In the genomic region with DNA sequence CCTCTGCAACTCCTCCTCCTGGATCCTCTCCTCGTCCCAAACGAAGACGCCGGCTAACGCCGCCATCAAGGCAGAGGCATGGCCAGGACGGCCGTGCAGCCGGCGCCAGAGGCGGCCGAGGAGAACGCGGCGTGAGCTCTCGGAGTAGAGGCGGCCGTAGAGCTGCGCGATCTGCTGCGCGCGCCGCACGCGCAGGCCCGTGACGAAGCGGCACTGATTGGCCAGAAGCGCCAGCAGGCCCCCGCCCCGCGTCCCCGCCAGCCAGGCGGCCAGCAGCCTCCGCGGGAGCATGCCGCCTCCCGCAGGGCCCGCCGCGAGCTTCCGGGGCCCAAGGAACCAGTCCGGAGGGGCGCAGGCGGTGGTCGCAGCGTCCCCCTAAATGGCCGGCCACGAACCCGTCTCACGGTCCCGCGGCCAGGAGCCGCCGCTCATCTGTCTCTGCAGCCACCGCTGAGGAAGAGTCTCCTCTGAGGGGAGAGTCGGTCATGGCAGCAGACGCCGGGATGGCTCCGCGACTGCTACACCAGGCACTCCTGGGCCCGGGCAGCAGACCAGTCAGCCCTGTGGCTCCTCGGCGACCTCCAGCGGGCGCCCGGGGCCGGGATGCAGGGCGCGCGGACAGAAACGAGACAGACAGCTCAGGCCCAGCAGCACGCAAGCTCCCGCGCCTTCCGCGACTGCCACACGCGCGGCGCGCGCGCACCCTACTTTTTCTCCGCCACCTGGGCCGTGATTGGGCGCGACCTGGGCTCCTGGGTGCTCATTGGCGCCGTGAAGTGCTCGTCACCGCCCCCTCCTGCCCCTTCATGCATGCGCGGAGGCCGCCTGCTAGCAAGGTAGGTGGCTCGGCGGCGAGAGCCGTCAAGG, we compare ENCODE assay signal across 1 cellular context.
A peak's percentile ranks its signal among the peaks of the same experiment; 100 is the strongest.
TF ChIP-seq lines count a peak whose summit lies in the region.

A gene with protein sequence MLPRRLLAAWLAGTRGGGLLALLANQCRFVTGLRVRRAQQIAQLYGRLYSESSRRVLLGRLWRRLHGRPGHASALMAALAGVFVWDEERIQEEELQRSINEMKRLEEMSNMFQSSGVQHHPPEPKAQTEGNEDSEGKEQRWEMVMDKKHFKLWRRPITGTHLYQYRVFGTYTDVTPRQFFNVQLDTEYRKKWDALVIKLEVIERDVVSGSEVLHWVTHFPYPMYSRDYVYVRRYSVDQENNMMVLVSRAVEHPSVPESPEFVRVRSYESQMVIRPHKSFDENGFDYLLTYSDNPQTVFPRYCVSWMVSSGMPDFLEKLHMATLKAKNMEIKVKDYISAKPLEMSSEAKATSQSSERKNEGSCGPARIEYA (minus strand): TSS at position 684 of the 867 bp plus-strand sequence. CDS start 393 bp downstream, at position 291.

TF ChIP-seq in K562, 482 proteins besides CTCF, POLR2A, EP300 and RAD21 (continued from another document and continues in another):
- TF ChIP-seq, protein P1, sequence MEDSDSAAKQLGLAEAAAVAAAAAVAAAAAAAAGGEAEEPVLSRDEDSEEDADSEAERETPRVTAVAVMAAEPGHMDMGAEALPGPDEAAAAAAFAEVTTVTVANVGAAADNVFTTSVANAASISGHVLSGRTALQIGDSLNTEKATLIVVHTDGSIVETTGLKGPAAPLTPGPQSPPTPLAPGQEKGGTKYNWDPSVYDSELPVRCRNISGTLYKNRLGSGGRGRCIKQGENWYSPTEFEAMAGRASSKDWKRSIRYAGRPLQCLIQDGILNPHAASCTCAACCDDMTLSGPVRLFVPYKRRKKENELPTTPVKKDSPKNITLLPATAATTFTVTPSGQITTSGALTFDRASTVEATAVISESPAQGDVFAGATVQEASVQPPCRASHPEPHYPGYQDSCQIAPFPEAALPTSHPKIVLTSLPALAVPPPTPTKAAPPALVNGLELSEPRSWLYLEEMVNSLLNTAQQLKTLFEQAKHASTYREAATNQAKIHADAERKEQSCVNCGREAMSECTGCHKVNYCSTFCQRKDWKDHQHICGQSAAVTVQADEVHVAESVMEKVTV (CRISPR knock-in tag; IDR thresholded peaks at IDR 0.05), result no peak
- TF ChIP-seq EHMT2 (IDR thresholded peaks at IDR 0.05) (no peak), L3MBTL2 (IDR thresholded peaks at IDR 0.05) (peak; percentile 88), TCF7L2 (IDR thresholded peaks at IDR 0.05; ENCODE audit: low read depth, low read length) (no peak), MYC (IDR thresholded peaks at IDR 0.05; ENCODE audit: low read depth, low read length) (peak; percentile 93), MYC (CRISPR knock-in tag; IDR thresholded peaks at IDR 0.05; ENCODE audit: borderline replicate concordance, low read depth) (peak; percentile 98), FOXK1 (CRISPR knock-in tag; IDR thresholded peaks at IDR 0.05; ENCODE audit: borderline replicate concordance) (no peak), ZNF561 (CRISPR knock-in tag; conservative IDR thresholded peaks at IDR 0.05) (no peak), CXXC5 (CRISPR knock-in tag; IDR thresholded peaks at IDR 0.05) (peak; percentile 91), GABPB2 (CRISPR knock-in tag; conservative IDR thresholded peaks at IDR 0.05) (no peak), PRMT5 (CRISPR knock-in tag; IDR thresholded peaks at IDR 0.05) (no peak), WHSC1 (IDR thresholded peaks at IDR 0.05; ENCODE audit: low read length) (no peak), ZNF23 (CRISPR knock-in tag; IDR thresholded peaks at IDR 0.05) (no peak), FOXA3 (CRISPR knock-in tag; conservative IDR thresholded peaks at IDR 0.05 in 1 of 2, IDR thresholded peaks at IDR 0.05 in 1 of 2) (peak in 1 of 2 experiments; percentile 6; a peak in 1 of 4 replicates), ZNF239 (CRISPR knock-in tag; IDR thresholded peaks at IDR 0.05) (no peak), CBX3 (IDR thresholded peaks at IDR 0.05; ENCODE audit: borderline replicate concordance in 1 of 2, low read length in 2 of 2) (no peak), SMAD2 (IDR thresholded peaks at IDR 0.05; ENCODE audit: low read depth, low read length) (no peak), KLF10 (CRISPR knock-in tag; IDR thresholded peaks at IDR 0.05) (no peak), RFX5 (IDR thresholded peaks at IDR 0.05; ENCODE audit: low read depth, low read length) (no peak), ZNF707 (CRISPR knock-in tag; conservative IDR thresholded peaks at IDR 0.05) (no peak), ZNF586 (CRISPR knock-in tag; conservative IDR thresholded peaks at IDR 0.05) (no peak), RBM34 (IDR thresholded peaks at IDR 0.05; ENCODE audit: borderline replicate concordance, insufficient read depth, low read length) (no peak), IFI16 (CRISPR knock-in tag; IDR thresholded peaks at IDR 0.05) (no peak), ZNF583 (CRISPR knock-in tag; IDR thresholded peaks at IDR 0.05) (no peak), PHB (CRISPR knock-in tag; IDR thresholded peaks at IDR 0.05) (peak; percentile 74; the same call in 1 of the 2 replicates), PML (IDR thresholded peaks at IDR 0.05; ENCODE audit: low read length) (peak; percentile 71), KLF1 (tag; IDR thresholded peaks at IDR 0.05) (peak; percentile 77; the same call in 1 of the 2 replicates), NBN (IDR thresholded peaks at IDR 0.05; ENCODE audit: low read depth) (no peak), STAT5B (CRISPR knock-in tag; IDR thresholded peaks at IDR 0.05) (no peak), ZNF197 (CRISPR knock-in tag; IDR thresholded peaks at IDR 0.05; ENCODE audit: low read depth) (no peak), MCM7 (IDR thresholded peaks at IDR 0.05) (no peak), ZNF175 (CRISPR knock-in tag; IDR thresholded peaks at IDR 0.05; ENCODE audit: low read depth) (0 out of 2 replicates have a peak, but pooled peaks have one; percentile 3), LARP7 (IDR thresholded peaks at IDR 0.05) (0 out of 2 replicates have a peak, but pooled peaks have one; percentile 35), CBFA2T3 (IDR thresholded peaks at IDR 0.05) (no peak), COPS2 (conservative IDR thresholded peaks at IDR 0.05) (no peak), SMAD4 (CRISPR knock-in tag; conservative IDR thresholded peaks at IDR 0.05) (peak; percentile 83), HNRNPH1 (optimal IDR thresholded peaks at IDR 0.05; ENCODE audit: low read depth, low read length) (no peak), RBFOX2 (IDR thresholded peaks at IDR 0.05; ENCODE audit: low read depth, low read length) (peak; percentile 99), ARHGAP35 (IDR thresholded peaks at IDR 0.05; ENCODE audit: partially characterized antibody) (no peak), ZNF143 (CRISPR knock-in tag; IDR thresholded peaks at IDR 0.05) (no peak), SPI1 (IDR thresholded peaks at IDR 0.05; ENCODE audit: borderline replicate concordance, low read depth, low read length) (no peak), TGIF2 (CRISPR knock-in tag; IDR thresholded peaks at IDR 0.05) (peak; percentile 16; the same call in 1 of the 2 replicates)
- TF ChIP-seq, protein P2, sequence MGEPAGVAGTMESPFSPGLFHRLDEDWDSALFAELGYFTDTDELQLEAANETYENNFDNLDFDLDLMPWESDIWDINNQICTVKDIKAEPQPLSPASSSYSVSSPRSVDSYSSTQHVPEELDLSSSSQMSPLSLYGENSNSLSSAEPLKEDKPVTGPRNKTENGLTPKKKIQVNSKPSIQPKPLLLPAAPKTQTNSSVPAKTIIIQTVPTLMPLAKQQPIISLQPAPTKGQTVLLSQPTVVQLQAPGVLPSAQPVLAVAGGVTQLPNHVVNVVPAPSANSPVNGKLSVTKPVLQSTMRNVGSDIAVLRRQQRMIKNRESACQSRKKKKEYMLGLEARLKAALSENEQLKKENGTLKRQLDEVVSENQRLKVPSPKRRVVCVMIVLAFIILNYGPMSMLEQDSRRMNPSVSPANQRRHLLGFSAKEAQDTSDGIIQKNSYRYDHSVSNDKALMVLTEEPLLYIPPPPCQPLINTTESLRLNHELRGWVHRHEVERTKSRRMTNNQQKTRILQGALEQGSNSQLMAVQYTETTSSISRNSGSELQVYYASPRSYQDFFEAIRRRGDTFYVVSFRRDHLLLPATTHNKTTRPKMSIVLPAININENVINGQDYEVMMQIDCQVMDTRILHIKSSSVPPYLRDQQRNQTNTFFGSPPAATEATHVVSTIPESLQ (CRISPR knock-in tag; IDR thresholded peaks at IDR 0.05), result no peak
- TF ChIP-seq, protein P3, sequence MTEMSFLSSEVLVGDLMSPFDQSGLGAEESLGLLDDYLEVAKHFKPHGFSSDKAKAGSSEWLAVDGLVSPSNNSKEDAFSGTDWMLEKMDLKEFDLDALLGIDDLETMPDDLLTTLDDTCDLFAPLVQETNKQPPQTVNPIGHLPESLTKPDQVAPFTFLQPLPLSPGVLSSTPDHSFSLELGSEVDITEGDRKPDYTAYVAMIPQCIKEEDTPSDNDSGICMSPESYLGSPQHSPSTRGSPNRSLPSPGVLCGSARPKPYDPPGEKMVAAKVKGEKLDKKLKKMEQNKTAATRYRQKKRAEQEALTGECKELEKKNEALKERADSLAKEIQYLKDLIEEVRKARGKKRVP (CRISPR knock-in tag; IDR thresholded peaks at IDR 0.05), result no peak
- TF ChIP-seq, protein P4, sequence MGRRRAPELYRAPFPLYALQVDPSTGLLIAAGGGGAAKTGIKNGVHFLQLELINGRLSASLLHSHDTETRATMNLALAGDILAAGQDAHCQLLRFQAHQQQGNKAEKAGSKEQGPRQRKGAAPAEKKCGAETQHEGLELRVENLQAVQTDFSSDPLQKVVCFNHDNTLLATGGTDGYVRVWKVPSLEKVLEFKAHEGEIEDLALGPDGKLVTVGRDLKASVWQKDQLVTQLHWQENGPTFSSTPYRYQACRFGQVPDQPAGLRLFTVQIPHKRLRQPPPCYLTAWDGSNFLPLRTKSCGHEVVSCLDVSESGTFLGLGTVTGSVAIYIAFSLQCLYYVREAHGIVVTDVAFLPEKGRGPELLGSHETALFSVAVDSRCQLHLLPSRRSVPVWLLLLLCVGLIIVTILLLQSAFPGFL (CRISPR knock-in tag; IDR thresholded peaks at IDR 0.05), result no peak
- TF ChIP-seq, protein P5, sequence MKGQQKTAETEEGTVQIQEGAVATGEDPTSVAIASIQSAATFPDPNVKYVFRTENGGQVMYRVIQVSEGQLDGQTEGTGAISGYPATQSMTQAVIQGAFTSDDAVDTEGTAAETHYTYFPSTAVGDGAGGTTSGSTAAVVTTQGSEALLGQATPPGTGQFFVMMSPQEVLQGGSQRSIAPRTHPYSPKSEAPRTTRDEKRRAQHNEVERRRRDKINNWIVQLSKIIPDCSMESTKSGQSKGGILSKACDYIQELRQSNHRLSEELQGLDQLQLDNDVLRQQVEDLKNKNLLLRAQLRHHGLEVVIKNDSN (CRISPR knock-in tag; IDR thresholded peaks at IDR 0.05), result peak; percentile 45
- TF ChIP-seq, protein P6, sequence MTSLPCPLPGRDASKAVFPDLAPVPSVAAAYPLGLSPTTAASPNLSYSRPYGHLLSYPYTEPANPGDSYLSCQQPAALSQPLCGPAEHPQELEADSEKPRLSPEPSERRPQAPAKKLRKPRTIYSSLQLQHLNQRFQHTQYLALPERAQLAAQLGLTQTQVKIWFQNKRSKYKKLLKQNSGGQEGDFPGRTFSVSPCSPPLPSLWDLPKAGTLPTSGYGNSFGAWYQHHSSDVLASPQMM (CRISPR knock-in tag; IDR thresholded peaks at IDR 0.05), result no peak
- TF ChIP-seq, protein P7, sequence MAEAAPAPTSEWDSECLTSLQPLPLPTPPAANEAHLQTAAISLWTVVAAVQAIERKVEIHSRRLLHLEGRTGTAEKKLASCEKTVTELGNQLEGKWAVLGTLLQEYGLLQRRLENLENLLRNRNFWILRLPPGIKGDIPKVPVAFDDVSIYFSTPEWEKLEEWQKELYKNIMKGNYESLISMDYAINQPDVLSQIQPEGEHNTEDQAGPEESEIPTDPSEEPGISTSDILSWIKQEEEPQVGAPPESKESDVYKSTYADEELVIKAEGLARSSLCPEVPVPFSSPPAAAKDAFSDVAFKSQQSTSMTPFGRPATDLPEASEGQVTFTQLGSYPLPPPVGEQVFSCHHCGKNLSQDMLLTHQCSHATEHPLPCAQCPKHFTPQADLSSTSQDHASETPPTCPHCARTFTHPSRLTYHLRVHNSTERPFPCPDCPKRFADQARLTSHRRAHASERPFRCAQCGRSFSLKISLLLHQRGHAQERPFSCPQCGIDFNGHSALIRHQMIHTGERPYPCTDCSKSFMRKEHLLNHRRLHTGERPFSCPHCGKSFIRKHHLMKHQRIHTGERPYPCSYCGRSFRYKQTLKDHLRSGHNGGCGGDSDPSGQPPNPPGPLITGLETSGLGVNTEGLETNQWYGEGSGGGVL (CRISPR knock-in tag; IDR thresholded peaks at IDR 0.05), result no peak
- TF ChIP-seq, protein P8, sequence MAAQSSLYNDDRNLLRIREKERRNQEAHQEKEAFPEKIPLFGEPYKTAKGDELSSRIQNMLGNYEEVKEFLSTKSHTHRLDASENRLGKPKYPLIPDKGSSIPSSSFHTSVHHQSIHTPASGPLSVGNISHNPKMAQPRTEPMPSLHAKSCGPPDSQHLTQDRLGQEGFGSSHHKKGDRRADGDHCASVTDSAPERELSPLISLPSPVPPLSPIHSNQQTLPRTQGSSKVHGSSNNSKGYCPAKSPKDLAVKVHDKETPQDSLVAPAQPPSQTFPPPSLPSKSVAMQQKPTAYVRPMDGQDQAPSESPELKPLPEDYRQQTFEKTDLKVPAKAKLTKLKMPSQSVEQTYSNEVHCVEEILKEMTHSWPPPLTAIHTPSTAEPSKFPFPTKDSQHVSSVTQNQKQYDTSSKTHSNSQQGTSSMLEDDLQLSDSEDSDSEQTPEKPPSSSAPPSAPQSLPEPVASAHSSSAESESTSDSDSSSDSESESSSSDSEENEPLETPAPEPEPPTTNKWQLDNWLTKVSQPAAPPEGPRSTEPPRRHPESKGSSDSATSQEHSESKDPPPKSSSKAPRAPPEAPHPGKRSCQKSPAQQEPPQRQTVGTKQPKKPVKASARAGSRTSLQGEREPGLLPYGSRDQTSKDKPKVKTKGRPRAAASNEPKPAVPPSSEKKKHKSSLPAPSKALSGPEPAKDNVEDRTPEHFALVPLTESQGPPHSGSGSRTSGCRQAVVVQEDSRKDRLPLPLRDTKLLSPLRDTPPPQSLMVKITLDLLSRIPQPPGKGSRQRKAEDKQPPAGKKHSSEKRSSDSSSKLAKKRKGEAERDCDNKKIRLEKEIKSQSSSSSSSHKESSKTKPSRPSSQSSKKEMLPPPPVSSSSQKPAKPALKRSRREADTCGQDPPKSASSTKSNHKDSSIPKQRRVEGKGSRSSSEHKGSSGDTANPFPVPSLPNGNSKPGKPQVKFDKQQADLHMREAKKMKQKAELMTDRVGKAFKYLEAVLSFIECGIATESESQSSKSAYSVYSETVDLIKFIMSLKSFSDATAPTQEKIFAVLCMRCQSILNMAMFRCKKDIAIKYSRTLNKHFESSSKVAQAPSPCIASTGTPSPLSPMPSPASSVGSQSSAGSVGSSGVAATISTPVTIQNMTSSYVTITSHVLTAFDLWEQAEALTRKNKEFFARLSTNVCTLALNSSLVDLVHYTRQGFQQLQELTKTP (IDR thresholded peaks at IDR 0.05; ENCODE audit: low read depth in 1 of 2, partially characterized antibody in 2 of 2), result no peak
- TF ChIP-seq, protein P9, sequence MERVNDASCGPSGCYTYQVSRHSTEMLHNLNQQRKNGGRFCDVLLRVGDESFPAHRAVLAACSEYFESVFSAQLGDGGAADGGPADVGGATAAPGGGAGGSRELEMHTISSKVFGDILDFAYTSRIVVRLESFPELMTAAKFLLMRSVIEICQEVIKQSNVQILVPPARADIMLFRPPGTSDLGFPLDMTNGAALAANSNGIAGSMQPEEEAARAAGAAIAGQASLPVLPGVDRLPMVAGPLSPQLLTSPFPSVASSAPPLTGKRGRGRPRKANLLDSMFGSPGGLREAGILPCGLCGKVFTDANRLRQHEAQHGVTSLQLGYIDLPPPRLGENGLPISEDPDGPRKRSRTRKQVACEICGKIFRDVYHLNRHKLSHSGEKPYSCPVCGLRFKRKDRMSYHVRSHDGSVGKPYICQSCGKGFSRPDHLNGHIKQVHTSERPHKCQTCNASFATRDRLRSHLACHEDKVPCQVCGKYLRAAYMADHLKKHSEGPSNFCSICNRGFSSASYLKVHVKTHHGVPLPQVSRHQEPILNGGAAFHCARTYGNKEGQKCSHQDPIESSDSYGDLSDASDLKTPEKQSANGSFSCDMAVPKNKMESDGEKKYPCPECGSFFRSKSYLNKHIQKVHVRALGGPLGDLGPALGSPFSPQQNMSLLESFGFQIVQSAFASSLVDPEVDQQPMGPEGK (CRISPR knock-in tag; IDR thresholded peaks at IDR 0.05; ENCODE audit: borderline replicate concordance), result no peak
